8 cellular contexts compared by ENCODE assay signal in genomic region chr5:113489299-113489698, GRCh38. TPM values are rescaled to one million over a fixed set of nuclear protein-coding genes. Genes with fewer than 3 reads are reported as not detected.
DNase-seq lines count a peak whose midpoint lies in the region; ATAC-seq and TF ChIP-seq lines count a peak whose summit lies in the region.

No MANE protein-coding gene starts in this region.

- peaks cover 23% of the 10 kb centered on the region for H3K9me3 Mint-ChIP-seq in activated CD4-positive, alpha-beta T cell treated with anti-CD3 and anti-CD28 coated beads, Interleukin-2, amount 10 ng/mL, durations not matched to agents 7 days and 5 days
- peaks cover 23% of the 10 kb centered on the region for H3K9me3 Mint-ChIP-seq in T-helper 2 cell treated with Interferon-gamma antibody and Interleukin-4, amounts not matched to agents 5 μg/mL and 100 μg/mL, for 36 hours
- H3K9me3 Mint-ChIP-seq in stimulated activated naive CD8-positive, alpha-beta T cell treated with anti-CD3 and anti-CD28 coated beads, Interleukin-15, amount 100 ng/mL, for 72 hours = peaks cover 20 to 23% of the 10 kb centered on the region in 2 donors

- peaks cover 14% of the 10 kb centered on the region for H3K36me3 Mint-ChIP-seq in activated CD4-positive, alpha-beta T cell treated with anti-CD3 and anti-CD28 coated beads, Interleukin-2, amount 10 ng/mL, durations not matched to agents 7 days and 5 days (ENCODE audit: low read depth)
- peaks cover 8% of the 10 kb centered on the region for H3K36me3 Mint-ChIP-seq in T-helper 2 cell treated with Interferon-gamma antibody and Interleukin-4, amounts not matched to agents 5 μg/mL and 100 μg/mL, for 36 hours (ENCODE audit: low read depth)

- peaks cover 25% of the 10 kb centered on the region for H3K4me1 Mint-ChIP-seq in activated CD4-positive, alpha-beta T cell treated with anti-CD3 and anti-CD28 coated beads, Interleukin-2, amount 10 ng/mL, durations not matched to agents 7 days and 5 days
- H3K4me1 Mint-ChIP-seq in T-helper 2 cell treated with Interferon-gamma antibody and Interleukin-4, amounts not matched to agents 5 μg/mL and 100 μg/mL, for 36 hours (ENCODE audit: low read depth) = peaks cover 23% of the 10 kb centered on the region
- peaks cover 25% of the 10 kb centered on the region for H3K4me1 Mint-ChIP-seq in stimulated activated naive CD8-positive, alpha-beta T cell treated with anti-CD3 and anti-CD28 coated beads, Interleukin-15, amount 100 ng/mL, for 72 hours

- POLR2A ChIA-PET in activated CD4-positive, alpha-beta T cell treated with anti-CD3 and anti-CD28 coated beads, Interleukin-2, amount 10 ng/mL, durations not matched to agents 7 days and 5 days (lab: Charles Lee) = no interaction called here

- peak overlapping the region; percentile 65 for H3K4me3 Mint-ChIP-seq in activated CD4-positive, alpha-beta T cell treated with anti-CD3 and anti-CD28 coated beads, Interleukin-2, amount 10 ng/mL, durations not matched to agents 7 days and 5 days
- peak overlapping the region; percentile 36 for H3K4me3 Mint-ChIP-seq in T-helper 2 cell treated with Interferon-gamma antibody and Interleukin-4, amounts not matched to agents 5 μg/mL and 100 μg/mL, for 36 hours
- H3K4me3 Mint-ChIP-seq in stimulated activated naive CD8-positive, alpha-beta T cell treated with anti-CD3 and anti-CD28 coated beads, Interleukin-15, amount 100 ng/mL, for 72 hours = peak overlapping the region in 1 of 2 donors; percentile 84

- peak; percentile 7 for DNase-seq in activated CD4-positive, alpha-beta T cell treated with anti-CD3 and anti-CD28 coated beads, Interleukin-2, amount 10 ng/mL, durations not matched to agents 7 days and 5 days
- DNase-seq in activated CD4-positive, alpha-beta T cell treated with anti-CD3 and anti-CD28 coated beads, Interleukin-2, amount 50 U/mL, for 1 hour = no peak
- peak; percentile 39 for DNase-seq in T-helper 2 cell treated with Interferon-gamma antibody and Interleukin-4, amounts not matched to agents 5 μg/mL and 100 μg/mL, for 36 hours (ENCODE audit: low spot score)
- peak; percentile 94 to 97 for DNase-seq in foreskin fibroblast
- DNase-seq in stimulated activated naive CD8-positive, alpha-beta T cell treated with anti-CD3 and anti-CD28 coated beads, Interleukin-15, amount 100 ng/mL, for 72 hours = peak in 1 of 2 donors; percentile 27
- DNase-seq in effector CD8-positive, alpha-beta T cell (lab: John Stamatoyannopoulos, UW) = no peak
- no peak for DNase-seq in DMS114 treated with DMSO at 0.1 percent for 48 hours (lab: John Stamatoyannopoulos, UW; ENCODE audit: unreplicated experiment)

- no peak overlapping the region for H3K27ac Mint-ChIP-seq in activated CD4-positive, alpha-beta T cell treated with anti-CD3 and anti-CD28 coated beads, Interleukin-2, amount 10 ng/mL, durations not matched to agents 7 days and 5 days
- no peak overlapping the region for H3K27ac Mint-ChIP-seq in T-helper 2 cell treated with Interferon-gamma antibody and Interleukin-4, amounts not matched to agents 5 μg/mL and 100 μg/mL, for 36 hours
- H3K27ac Mint-ChIP-seq in stimulated activated naive CD8-positive, alpha-beta T cell treated with anti-CD3 and anti-CD28 coated beads, Interleukin-15, amount 100 ng/mL, for 72 hours = no peak overlapping the region

- H3K27me3 Mint-ChIP-seq in activated CD4-positive, alpha-beta T cell treated with anti-CD3 and anti-CD28 coated beads, Interleukin-2, amount 10 ng/mL, durations not matched to agents 7 days and 5 days = peaks cover 80% of the 10 kb centered on the region
- H3K27me3 Mint-ChIP-seq in T-helper 2 cell treated with Interferon-gamma antibody and Interleukin-4, amounts not matched to agents 5 μg/mL and 100 μg/mL, for 36 hours (ENCODE audit: low read depth) = peaks cover 75% of the 10 kb centered on the region
- peaks cover 83% of the 10 kb centered on the region for H3K27me3 Mint-ChIP-seq in stimulated activated naive CD8-positive, alpha-beta T cell treated with anti-CD3 and anti-CD28 coated beads, Interleukin-15, amount 100 ng/mL, for 72 hours

- peak overlapping the region in 1 of 2 donors; percentile 77 for H3K4me3 ChIP-seq in foreskin fibroblast (ENCODE audit: low read depth in 1 of 2, low read length in 2 of 2)

- no peak for TF ChIP-seq CTCF in foreskin fibroblast (IDR thresholded peaks at IDR 0.05; ENCODE audit: low read depth, low read length)

- CTCF ChIA-PET in activated CD4-positive, alpha-beta T cell treated with anti-CD3 and anti-CD28 coated beads, Interleukin-2, amount 10 ng/mL, durations not matched to agents 7 days and 5 days (lab: Charles Lee) = interaction anchor here (0.9 kb wide), 1 partner anchor 21 kb away, joined by 3 read pairs; no protein-coding TSS in a partner anchor

- ATAC-seq in HG03196 (IDR thresholded peaks at IDR 0.05; ENCODE audit: unreplicated experiment) = peak; percentile 70
- peak; percentile 75 for ATAC-seq in stimulated activated naive CD8-positive, alpha-beta T cell treated with anti-CD3 and anti-CD28 coated beads, Interleukin-15, amount 100 ng/mL, for 72 hours

RNA-seq across cellular contexts. Expression of gene MCC, which starts 1.0 kb away (rescaled TPM):
- 1 to 10 TPM; 2.9 to 3.3 TPM for total RNA-seq in activated CD4-positive, alpha-beta T cell treated with anti-CD3 and anti-CD28 coated beads, Interleukin-2, amount 10 ng/mL, durations not matched to agents 7 days and 5 days

RNA-seq across cellular contexts. Expression of gene YTHDC2, which starts 24.2 kb away (rescaled TPM):
- 10 to 100 TPM; 24.9 to 30.5 TPM for total RNA-seq in activated CD4-positive, alpha-beta T cell treated with anti-CD3 and anti-CD28 coated beads, Interleukin-2, amount 10 ng/mL, durations not matched to agents 7 days and 5 days

RNA-seq across cellular contexts. Expression of gene TSSK1B, which starts 54.5 kb away (rescaled TPM):
- total RNA-seq in activated CD4-positive, alpha-beta T cell treated with anti-CD3 and anti-CD28 coated beads, Interleukin-2, amount 10 ng/mL, durations not matched to agents 7 days and 5 days = not detected

Comparison
In these comparisons a context has a peak if more than half of its experiments do, and no peak if none do; other contexts are left out.
1. DNase-seq: peak in activated CD4-positive, alpha-beta T cell treated with anti-CD3 and anti-CD28 coated beads, Interleukin-2, amount 10 ng/mL, durations not matched to agents 7 days and 5 days (single experiment), T-helper 2 cell treated with Interferon-gamma antibody and Interleukin-4, amounts not matched to agents 5 μg/mL and 100 μg/mL, for 36 hours (single experiment) and foreskin fibroblast (2 of 2); none in activated CD4-positive, alpha-beta T cell treated with anti-CD3 and anti-CD28 coated beads, Interleukin-2, amount 50 U/mL, for 1 hour (single experiment), effector CD8-positive, alpha-beta T cell (single experiment) and DMS114 treated with DMSO at 0.1 percent for 48 hours (single experiment).